In the genomic region with DNA sequence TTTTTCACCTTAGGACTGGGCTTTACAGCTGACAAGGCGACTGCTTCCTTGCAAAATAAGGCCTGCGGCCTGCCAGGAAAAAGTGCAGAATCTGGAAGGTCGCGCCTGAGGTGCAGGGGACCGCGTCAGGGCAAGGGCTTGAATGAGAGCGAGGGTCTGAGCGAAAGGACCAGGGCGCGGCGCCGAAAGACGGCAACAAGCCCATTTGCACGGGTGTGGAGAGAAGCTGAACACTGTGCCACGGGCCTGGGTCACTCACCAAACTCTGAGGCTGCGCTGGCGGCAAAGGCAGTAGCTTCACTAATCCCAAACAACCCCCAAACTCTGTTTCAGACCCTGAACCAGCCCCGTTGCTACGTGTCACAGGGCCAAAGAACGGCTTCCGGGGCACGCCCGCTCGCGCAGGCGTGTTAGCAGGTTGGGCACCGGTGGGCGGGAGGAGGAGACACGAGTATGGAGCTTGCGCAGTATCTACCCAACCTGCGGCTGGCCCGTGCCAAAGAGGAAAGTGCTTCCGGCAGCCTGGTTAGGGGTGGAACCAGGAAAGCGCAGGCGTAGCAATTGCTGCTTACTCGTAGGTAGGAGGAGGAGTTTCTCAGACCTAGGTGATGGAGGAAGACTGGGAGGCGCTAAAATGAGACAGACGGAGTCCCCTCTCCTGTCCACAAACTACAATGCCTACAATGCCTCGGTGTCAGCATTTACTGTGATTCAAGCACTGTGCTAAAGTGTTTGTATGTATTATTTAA, we compare ENCODE assay signal across 8 cellular contexts.
DNase-seq lines count a peak whose midpoint lies in the region; ATAC-seq lines count a peak whose summit lies in the region.

TSS of gene KCTD16 (plus strand) at position 598 of the 749 bp plus-strand sequence.
TSS of gene YIPF5 (minus strand) at position 384 of the 749 bp plus-strand sequence. CDS start 704 bp downstream, outside the sequence.

- ATAC-seq in GM19043 (IDR thresholded peaks at IDR 0.05; ENCODE audit: low read depth, unreplicated experiment) (peak; percentile 99), HG03354 (IDR thresholded peaks at IDR 0.05; ENCODE audit: poor library complexity, severe bottlenecking, unreplicated experiment) (peak; percentile 99)
- peak; percentile 97 to 98 for ATAC-seq in activated CD4-positive, CD25-positive, alpha-beta regulatory T cell treated with anti-CD3 and anti-CD28 coated beads, Interleukin-2, amount 50 U/mL, for 24 hours

- DNase-seq in AG20443 (ENCODE audit: low spot score): peak; percentile 100
- DNase-seq in NCI-H446 (lab: John Stamatoyannopoulos, UW): peak; percentile 78 to 97
- peak; percentile 94 for DNase-seq in cerebellar nuclear complex (lab: John Stamatoyannopoulos, UW)
- peak; percentile 99 for DNase-seq in islet precursor cell
- peak; percentile 95 for DNase-seq in stimulated activated CD4-positive, alpha-beta T cell treated with anti-CD3 and anti-CD28 coated beads, Interleukin-12 subunit alpha, Interleukin-12 subunit beta, amount 100 ng/mL, for 4 hours

Comparison
In these comparisons a context has a peak if more than half of its experiments do, and no peak if none do; other contexts are left out.
1. Peak in every context shown above with its lines: DNase-seq and ATAC-seq.